In genomic region chr18:54149078-54149697, GRCh38 we compare ENCODE assay signal across 8 cellular contexts.
DNase-seq lines count a peak whose midpoint lies in the region; ATAC-seq and TF ChIP-seq lines count a peak whose summit lies in the region.

No MANE protein-coding gene starts in this region.

- no peak overlapping the region for H3K9ac ChIP-seq in KMS-11
- peak overlapping the region; percentile 75 for H3K9ac ChIP-seq in adipocyte (ENCODE audit: low read length)

- H3K9me3 ChIP-seq in adipocyte (ENCODE audit: control insufficient read depth, low read length) (no peaks in the 10 kb centered on the region), mesodermal cell (ENCODE audit: control insufficient read depth, low read length) (no peaks in the 10 kb centered on the region), tibial artery (no peaks in the 10 kb centered on the region)

- TF ChIP-seq CTCF in GM06990 (IDR thresholded peaks at IDR 0.05; ENCODE audit: insufficient read depth, low read length, poor library complexity, severe bottlenecking) (no peak), KMS-11 (conservative IDR thresholded peaks at IDR 0.05; ENCODE audit: low read depth, low read length) (no peak), tibial artery (IDR thresholded peaks at IDR 0.05) (no peak)

- intact Hi-C loops in tibial artery (cut with DNase I; ENCODE audit: low total_unique reads) = no loop called here

- H3K36me3 ChIP-seq in GM06990 (ENCODE audit: control insufficient read depth, insufficient read depth, low read length) (peaks cover 5% of the 10 kb centered on the region), KMS-11 (ENCODE audit: insufficient read depth) (no peaks in the 10 kb centered on the region), adipocyte (ENCODE audit: control insufficient read depth, insufficient read depth, low read length, severe bottlenecking) (peaks cover 16% of the 10 kb centered on the region), mesodermal cell (ENCODE audit: control insufficient read depth, insufficient read depth, low read length) (peaks cover 24% of the 10 kb centered on the region), tibial artery (peaks cover 3 to 17% (median 3%) of the 10 kb centered on the region in 3 donors)

- no peaks in the 10 kb centered on the region; the same call in 1 of the 2 replicates for H4K20me1 ChIP-seq in KMS-11 (ENCODE audit: insufficient read depth)

- H3K4me1 ChIP-seq in KMS-11 (ENCODE audit: low read depth, poor library complexity, severe bottlenecking) (peaks cover 65% of the 10 kb centered on the region), adipocyte (ENCODE audit: control insufficient read depth, insufficient read depth, low read length) (peaks cover 35% of the 10 kb centered on the region), mesodermal cell (ENCODE audit: control insufficient read depth, insufficient read depth, low read length, poor library complexity, severe bottlenecking) (peaks cover 23% of the 10 kb centered on the region), tibial artery (peaks cover 0 to 18% (median 8%) of the 10 kb centered on the region in 4 donors)

- DNase-seq in GM06990 (ENCODE audit: extremely low read depth, insufficient read length) (peak; percentile 71), adipocyte (ENCODE audit: low read depth) (peak; percentile 77), tibial artery (peak in 1 of 2 donors; percentile 32), NCI-H2171 treated with DMSO at 0.1 percent for 48 hours (lab: John Stamatoyannopoulos, UW) (no peak), SHP77 (lab: John Stamatoyannopoulos, UW) (no peak)

- peak; percentile 55 for ATAC-seq in GM21723 (IDR thresholded peaks at IDR 0.05; ENCODE audit: unreplicated experiment)

- no peak overlapping the region for H2AFZ ChIP-seq in KMS-11 (ENCODE audit: low read depth)

- H3K27me3 ChIP-seq in GM06990 (replicated peaks; ENCODE audit: control insufficient read depth, insufficient read depth, low read length) (no peaks in the 10 kb centered on the region), KMS-11 (ENCODE audit: insufficient read depth, low read depth) (no peaks in the 10 kb centered on the region), adipocyte (replicated peaks; ENCODE audit: control insufficient read depth, insufficient read depth, low read length) (no peaks in the 10 kb centered on the region), tibial artery (no peaks in the 10 kb centered on the region)

- H3K27ac ChIP-seq in KMS-11 = peak overlapping the region; percentile 67
- peak overlapping the region; percentile 99 for H3K27ac ChIP-seq in mesodermal cell (ENCODE audit: low read depth, low read length, severe bottlenecking)
- H3K27ac ChIP-seq in tibial artery = peak overlapping the region; percentile 26 to 51

- no peaks in the 10 kb centered on the region for H3K79me2 ChIP-seq in KMS-11 (ENCODE audit: insufficient read depth, low read depth)

- H3K4me2 ChIP-seq in KMS-11 = peak overlapping the region; percentile 92

- 14 to 36% methylated on average over 1 of the region's 3 CpGs for WGBS in mesodermal cell (ENCODE audit: insufficient coverage in 2 of 2), 2 experiments

- H3K4me3 ChIP-seq in GM06990 (replicated peaks; ENCODE audit: low read depth, low read length) (peak overlapping the region; percentile 27), KMS-11 (IDR thresholded peaks at IDR 0.05; ENCODE audit: insufficient read depth, low read depth, low read length) (no peak overlapping the region), adipocyte (ENCODE audit: low read length) (peak overlapping the region; percentile 65), mesodermal cell (ENCODE audit: extremely low read depth, insufficient read depth, low read length, poor library complexity, severe bottlenecking) (no peak overlapping the region), tibial artery (no peak overlapping the region)

Comparison
In these comparisons a context has a peak if more than half of its experiments do, and no peak if none do; other contexts are left out.
1. DNase-seq: peak in GM06990 (single experiment) and adipocyte (single experiment); none in NCI-H2171 treated with DMSO at 0.1 percent for 48 hours (single experiment) and SHP77 (0 of 2).
2. H3K4me3 ChIP-seq: peak in GM06990 (single experiment) and adipocyte (single experiment); none in KMS-11 (single experiment), mesodermal cell (single experiment) and tibial artery (0 of 2).
3. H3K27ac ChIP-seq: peak in every context shown above with its lines; median percentile 99 in mesodermal cell; 67 in KMS-11; 38 in tibial artery.